Comparison of ENCODE assay signal across 19 cellular contexts in genomic region chr4:150240011-150240410, GRCh38.
DNase-seq lines count a peak whose midpoint lies in the region; ATAC-seq and FAIRE-seq lines count a peak whose summit lies in the region.
"Had no signal": no experiment of that assay in that cellular context is flagged by ENCODE, and none has a peak within 500 bp of the region (broad histone marks: within the 10 kb centered on the region; RNA-seq: fewer than 3 reads in every experiment).

No MANE protein-coding gene starts in this region.

- H3K9ac ChIP-seq in GM23248: no peak overlapping the region
- H3K9ac ChIP-seq in Karpas-422 (ENCODE audit: low read length): no peak overlapping the region

- H3K9me2 ChIP-seq in GM23248 (ENCODE audit: insufficient read depth) (no peaks in the 10 kb centered on the region), Karpas-422 (replicated peaks; ENCODE audit: insufficient read depth, low read length) (no peaks in the 10 kb centered on the region)

- H3K4me1 ChIP-seq in GM23248 (ENCODE audit: insufficient read depth): peaks cover 50% of the 10 kb centered on the region
- no peaks in the 10 kb centered on the region for H3K4me1 ChIP-seq in Karpas-422 (ENCODE audit: low read length)
- H3K4me1 ChIP-seq: Peyer's patch had no signal

- no peak for ATAC-seq in HG03460 (IDR thresholded peaks at IDR 0.05; ENCODE audit: unreplicated experiment)
- no peak for ATAC-seq in activated CD4-positive, CD25-positive, alpha-beta regulatory T cell treated with anti-CD3 and anti-CD28 coated beads, Interleukin-2, amount 50 U/mL, for 24 hours
- ATAC-seq: Right ventricle myocardium inferior had no signal

- DNase-seq in GM23248 (peak; percentile 53), RCC 7860 (ENCODE audit: low spot score) (peak; percentile 19), glomerular visceral epithelial cell (ENCODE audit: extremely low spot score) (peak; percentile 32), renal cortical epithelial cell (ENCODE audit: low read depth) (peak; percentile 73), Karpas-422 (no peak)
- DNase-seq: DMS79, H7, MG63, NCI-H1048, NCI-H1436, NCI-H1930, NCI-H446, NCI-H69, Peyer's patch had no signal

- H3K27ac ChIP-seq in GM23248 (no peak overlapping the region), Karpas-422 (ENCODE audit: low read length) (no peak overlapping the region)
- H3K27ac ChIP-seq: C4-2B, Peyer's patch had no signal

- FAIRE-seq in RCC 7860 (lab: Jason Lieb, UNC): peak; percentile 71
- FAIRE-seq: D721Med had no signal

- H3K79me2 ChIP-seq in GM23248 (ENCODE audit: insufficient read depth) (no peaks in the 10 kb centered on the region), Karpas-422 (ENCODE audit: low read length) (no peaks in the 10 kb centered on the region)

- no peaks in the 10 kb centered on the region for H4K20me1 ChIP-seq in GM23248 (ENCODE audit: insufficient read depth)
- no peaks in the 10 kb centered on the region for H4K20me1 ChIP-seq in Karpas-422 (ENCODE audit: insufficient read depth, low read depth, low read length)

- no peaks in the 10 kb centered on the region for H3K9me3 ChIP-seq in GM23248 (ENCODE audit: low read depth)
- no peaks in the 10 kb centered on the region for H3K9me3 ChIP-seq in Karpas-422 (ENCODE audit: low read length)
- H3K9me3 ChIP-seq: MG63, Peyer's patch had no signal

- H2AFZ ChIP-seq in GM23248 (no peak overlapping the region), Karpas-422 (ENCODE audit: low read length) (no peak overlapping the region)

- no peaks in the 10 kb centered on the region for H3K27me3 ChIP-seq in GM23248 (replicated peaks; ENCODE audit: insufficient read depth)
- no peaks in the 10 kb centered on the region for H3K27me3 ChIP-seq in Karpas-422 (ENCODE audit: low read length)
- H3K27me3 ChIP-seq: MG63, Peyer's patch had no signal

- H3K4me2 ChIP-seq in GM23248 (ENCODE audit: unreplicated experiment): no peak overlapping the region
- no peak overlapping the region for H3K4me2 ChIP-seq in Karpas-422 (ENCODE audit: low read depth, low read length, poor library complexity, severe bottlenecking)

- peaks cover 40% of the 10 kb centered on the region for H3F3A ChIP-seq in GM23248 (ENCODE audit: insufficient read depth)

- in situ Hi-C loops in GM23248 (cut with MboI): loop anchor here (10.0 kb wide), 1 partner anchor 225 kb away; no protein-coding TSS in a partner anchor

- H3K4me3 ChIP-seq in GM23248 (no peak overlapping the region), Karpas-422 (ENCODE audit: low read length) (no peak overlapping the region)
- H3K4me3 ChIP-seq: MG63, Peyer's patch had no signal

- no peaks in the 10 kb centered on the region for H3K36me3 ChIP-seq in GM23248 (ENCODE audit: low read depth)
- no peaks in the 10 kb centered on the region for H3K36me3 ChIP-seq in Karpas-422 (ENCODE audit: insufficient read depth, low read length)
- H3K36me3 ChIP-seq: Peyer's patch had no signal
